In the genomic region with DNA sequence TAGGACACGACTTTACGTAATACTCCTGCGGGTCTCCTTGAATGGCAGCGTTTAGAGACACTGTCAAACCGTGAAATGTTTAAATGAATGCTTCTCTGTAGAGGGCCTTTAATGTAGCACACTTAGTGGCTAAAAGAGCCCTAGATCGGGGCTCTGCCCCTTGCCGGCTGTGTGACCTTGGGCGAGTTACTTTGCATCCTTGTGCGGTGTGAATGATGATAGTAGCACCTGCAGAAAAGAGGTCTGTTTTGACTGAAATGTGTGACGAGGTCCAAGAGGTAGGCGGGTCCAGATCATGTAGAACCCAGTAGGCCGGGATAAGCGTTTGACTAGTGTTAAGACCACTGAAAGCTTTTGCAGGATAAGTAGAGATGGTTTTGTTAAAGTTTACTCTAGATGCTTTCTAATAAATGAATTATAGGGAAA, we compare ENCODE assay signal across 8 cellular contexts. TPM values are rescaled to one million over a fixed set of nuclear protein-coding genes. Genes with fewer than 3 reads are reported as not detected.
DNase-seq lines count a peak whose midpoint lies in the region; ATAC-seq and TF ChIP-seq lines count a peak whose summit lies in the region.

No MANE protein-coding gene starts in this region.

- no peak for TF ChIP-seq CTCF in ascending aorta (IDR thresholded peaks at IDR 0.05)
- TF ChIP-seq CTCF in kidney epithelial cell (IDR thresholded peaks at IDR 0.05; ENCODE audit: insufficient read depth, low read length, poor library complexity, severe bottlenecking), result no peak
- no peak for TF ChIP-seq CTCF in testis (IDR thresholded peaks at IDR 0.05)

- H3K27me3 ChIP-seq in HUES64 (ENCODE audit: insufficient read depth, low read length) (no peaks in the 10 kb centered on the region), ascending aorta (no peaks in the 10 kb centered on the region), kidney epithelial cell (ENCODE audit: control insufficient read depth, insufficient read depth, low read length) (no peaks in the 10 kb centered on the region), testis (no peaks in the 10 kb centered on the region)

- peak overlapping the region; percentile 99 for H3K27ac ChIP-seq in HUES64 (ENCODE audit: low read depth, low read length)
- peak overlapping the region; percentile 91 to 97 for H3K27ac ChIP-seq in ascending aorta
- H3K27ac ChIP-seq in testis, result peak overlapping the region; percentile 90 to 92

- H3K36me3 ChIP-seq in HUES64 (ENCODE audit: insufficient read depth, low read length), result peaks cover 38% of the 10 kb centered on the region
- peaks cover 0 to 11% of the 10 kb centered on the region in 2 donors for H3K36me3 ChIP-seq in ascending aorta
- H3K36me3 ChIP-seq in kidney epithelial cell (ENCODE audit: control insufficient read depth, insufficient read depth, low read length), result no peaks in the 10 kb centered on the region
- no peaks in the 10 kb centered on the region for H3K36me3 ChIP-seq in testis (ENCODE audit: low read depth, missing control alignments)

- H3K4me1 ChIP-seq in HUES64 (ENCODE audit: insufficient read depth, low read length) (peaks cover 17% of the 10 kb centered on the region), ascending aorta (peaks cover 13 to 20% of the 10 kb centered on the region in 2 donors), testis (peaks cover 9% of the 10 kb centered on the region)

- H3K9ac ChIP-seq in HUES64 (ENCODE audit: low read depth, low read length), result peak overlapping the region; percentile 99

- DNase-seq in ascending aorta (ENCODE audit: low spot score in 2 of 2) (no peak), kidney epithelial cell (ENCODE audit: low read depth) (no peak), testis (no peak), Kasumi-1 (lab: John Stamatoyannopoulos, UW) (no peak), SKM-1 (lab: John Stamatoyannopoulos, UW; ENCODE audit: unreplicated experiment) (no peak)

- no peak for TF ChIP-seq POLR2A in testis (IDR thresholded peaks at IDR 0.05)

- intact Hi-C loops in ascending aorta (cut with DNase I) (loop anchor here (1.0 to 10.0 kb wide), 4 partner anchors 45 to 708 kb away; a partner anchor contains a TSS), testis (cut with DNase I; ENCODE audit: low total_unique reads) (no loop called here)

- H3K9me3 ChIP-seq in HUES64 (ENCODE audit: insufficient read depth, low read depth, low read length), result no peaks in the 10 kb centered on the region
- no peaks in the 10 kb centered on the region for H3K9me3 ChIP-seq in ascending aorta
- no peaks in the 10 kb centered on the region for H3K9me3 ChIP-seq in testis

- WGBS in HUES64, result under 1% methylated on average over 13 of the region's 13 CpGs
- 0 to 1% methylated on average over 8 to 13 of the region's 13 CpGs for WGBS in testis, 2 donors

- ATAC-seq in GM18502 (IDR thresholded peaks at IDR 0.05; ENCODE audit: poor library complexity, unreplicated experiment), result peak; percentile 38
- ATAC-seq in GM21528 (IDR thresholded peaks at IDR 0.05; ENCODE audit: low FRiP score, unreplicated experiment), result peak; percentile 38

- peak overlapping the region; percentile 93 for H3K4me3 ChIP-seq in HUES64 (ENCODE audit: low read length)
- H3K4me3 ChIP-seq in ascending aorta, result peak overlapping the region; percentile 96 to 97
- peak overlapping the region; percentile 87 for H3K4me3 ChIP-seq in kidney epithelial cell (ENCODE audit: low read depth, low read length)
- H3K4me3 ChIP-seq in testis, result peak overlapping the region; percentile 92 to 94

RNA-seq across cellular contexts. Expression of a gene that starts 0.9 kb away (rescaled TPM):
- 26.9 TPM for polyA plus RNA-seq in HUES64 (2013, experiment 1 of 2)
- polyA plus RNA-seq in HUES64 (2013, experiment 2 of 2), result 24.9 TPM
- 12.6 TPM for total RNA-seq in ascending aorta
- total RNA-seq in kidney epithelial cell, result 48.4 and 51.4 TPM in 2 replicates
- 10 to 100 TPM; 23.2 to 29.8 TPM for total RNA-seq in testis
- 22.4 TPM for polyA plus RNA-seq in testis (ENCODE audit: insufficient read depth, low read depth, low replicate concordance)

RNA-seq across cellular contexts. Expression of a gene that starts 43.5 kb away (rescaled TPM):
- polyA plus RNA-seq in HUES64 (2013, experiment 1 of 2), result 20.7 TPM
- 21.1 TPM for polyA plus RNA-seq in HUES64 (2013, experiment 2 of 2)
- total RNA-seq in ascending aorta, result 3.9 TPM
- 30.5 and 33.2 TPM in 2 replicates for total RNA-seq in kidney epithelial cell
- total RNA-seq in testis, result 10 to 100 TPM; 28.5 to 49.5 TPM
- 32.6 TPM for polyA plus RNA-seq in testis (ENCODE audit: insufficient read depth, low read depth, low replicate concordance)

RNA-seq across cellular contexts. Expression of a gene that starts 43.7 kb away (rescaled TPM):
- 227 TPM for polyA plus RNA-seq in HUES64 (2013, experiment 1 of 2)
- 223 TPM for polyA plus RNA-seq in HUES64 (2013, experiment 2 of 2)
- 81.1 TPM for total RNA-seq in ascending aorta
- 125 and 142 TPM in 2 replicates for total RNA-seq in kidney epithelial cell
- 10 to 100 TPM; 70.3 to 88.5 TPM for total RNA-seq in testis
- 24.0 TPM for polyA plus RNA-seq in testis (ENCODE audit: insufficient read depth, low read depth, low replicate concordance)
